Comparison of ENCODE assay signal across 30 cellular contexts in the genomic region with DNA sequence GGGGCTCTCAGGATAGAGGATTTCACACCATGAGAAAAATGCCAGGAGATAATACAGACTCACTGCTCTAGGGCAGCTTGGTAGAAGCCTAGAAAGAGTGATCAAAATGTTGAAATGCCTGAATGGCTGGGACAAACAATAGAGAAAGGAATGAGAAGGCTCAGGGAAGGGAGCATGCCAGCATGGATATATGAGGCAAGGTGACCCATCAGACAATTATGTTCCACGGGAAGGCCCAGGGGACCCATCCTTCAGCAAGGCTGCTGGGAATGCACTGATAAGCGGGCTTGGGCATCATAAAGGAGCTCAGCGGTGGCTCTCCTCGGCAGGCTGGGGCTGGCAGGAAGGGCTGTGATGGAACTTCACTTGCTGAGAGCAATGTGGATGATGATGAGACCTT. TPM values are rescaled to one million over a fixed set of nuclear protein-coding genes. Genes with fewer than 3 reads are reported as not detected.
"Had no signal": no experiment of that assay in that cellular context is flagged by ENCODE, and none has a peak within 500 bp of the region (broad histone marks: within the 10 kb centered on the region; RNA-seq: fewer than 3 reads in every experiment).

No MANE protein-coding gene starts in this region.

- ATAC-seq: Panc1, Right ventricle myocardium inferior had no signal

- H3K27ac ChIP-seq: adrenal gland, SK-N-MC, VCaP had no signal

- H3K9me3 ChIP-seq: adrenal gland had no signal

- H3K27me3 Mint-ChIP-seq: activated CD4-positive, alpha-beta memory T cell treated with anti-CD3 and anti-CD28 coated beads for 36 hours; activated CD4-positive, alpha-beta T cell treated with anti-CD3 and anti-CD28 coated beads, Interleukin-2, amount 10 ng/mL, durations not matched to agents 7 days and 5 days; activated naive CD4-positive, alpha-beta T cell treated with anti-CD3 and anti-CD28 coated beads, Interleukin-2, amount 10 ng/mL, durations not matched to agents 7 days and 5 days; activated naive CD8-positive, alpha-beta T cell treated with anti-CD3 and anti-CD28 coated beads, Interleukin-2, amount 10 ng/mL, durations not matched to agents 7 days and 5 days had no signal

- H3K27me3 ChIP-seq: adrenal gland had no signal

- DNase-seq: activated CD4-positive, alpha-beta memory T cell treated with anti-CD3 and anti-CD28 coated beads for 36 hours; activated CD4-positive, alpha-beta T cell treated with anti-CD3 and anti-CD28 coated beads, Interleukin-2, amount 10 ng/mL, durations not matched to agents 7 days and 5 days; activated CD4-positive, CD25-positive, alpha-beta regulatory T cell; activated CD8-positive, alpha-beta memory T cell treated with anti-CD3 and anti-CD28 coated beads for 24 hours; activated gamma-delta T cell treated with Interleukin-2 at 50 U/mL for 16 hours; activated naive CD4-positive, alpha-beta T cell treated with anti-CD3 and anti-CD28 coated beads, Interleukin-2, amount 10 ng/mL, durations not matched to agents 7 days and 5 days; activated naive CD8-positive, alpha-beta T cell treated with anti-CD3 and anti-CD28 coated beads, Interleukin-2, amount 10 ng/mL, durations not matched to agents 7 days and 5 days; activated T-cell treated with anti-CD3 and anti-CD28 coated beads, Interleukin-2, amount 50 U/mL, for 48 hours; adrenal gland; anterior cingulate cortex; caudate nucleus; KG1; MM.1S; NCI-H1105; NCI-H1436; NCI-H1694 treated with DMSO at 0.1 percent for 48 hours; NCI-H2029 treated with DMSO at 0.1 percent for 48 hours; NCI-H345; NCI-H510A; NCI-H526 treated with DMSO at 0.1 percent for 48 hours; NK-92 treated with Interleukin-12 subunit alpha and Interleukin-12 subunit beta, amount 100 ng/mL, for 24 hours; OCI-M1; RPMI8226; T-helper 1 cell had no signal

- H3K27ac Mint-ChIP-seq: activated CD4-positive, alpha-beta memory T cell treated with anti-CD3 and anti-CD28 coated beads for 36 hours; activated CD4-positive, alpha-beta T cell treated with anti-CD3 and anti-CD28 coated beads, Interleukin-2, amount 10 ng/mL, durations not matched to agents 7 days and 5 days; activated naive CD4-positive, alpha-beta T cell treated with anti-CD3 and anti-CD28 coated beads, Interleukin-2, amount 10 ng/mL, durations not matched to agents 7 days and 5 days; activated naive CD8-positive, alpha-beta T cell treated with anti-CD3 and anti-CD28 coated beads, Interleukin-2, amount 10 ng/mL, durations not matched to agents 7 days and 5 days; activated T-helper 2 cell treated with anti-CD3 and anti-CD28 coated beads, Interferon-gamma antibody, Interleukin-2, Interleukin-4, amounts not matched to agents 10 μg/mL and 5 μg/mL and 100 μg/mL, durations not matched to agents 14 hours and 24 hours and 36 hours had no signal

- H3K4me3 ChIP-seq: adrenal gland, SK-N-MC had no signal

- H3K4me3 Mint-ChIP-seq: activated CD4-positive, alpha-beta memory T cell treated with anti-CD3 and anti-CD28 coated beads for 36 hours; activated CD4-positive, alpha-beta T cell treated with anti-CD3 and anti-CD28 coated beads, Interleukin-2, amount 10 ng/mL, durations not matched to agents 7 days and 5 days; activated naive CD4-positive, alpha-beta T cell treated with anti-CD3 and anti-CD28 coated beads, Interleukin-2, amount 10 ng/mL, durations not matched to agents 7 days and 5 days; activated naive CD8-positive, alpha-beta T cell treated with anti-CD3 and anti-CD28 coated beads, Interleukin-2, amount 10 ng/mL, durations not matched to agents 7 days and 5 days had no signal

- H3K9me3 Mint-ChIP-seq: activated CD4-positive, alpha-beta memory T cell treated with anti-CD3 and anti-CD28 coated beads for 36 hours; activated naive CD4-positive, alpha-beta T cell treated with anti-CD3 and anti-CD28 coated beads, Interleukin-2, amount 10 ng/mL, durations not matched to agents 7 days and 5 days; activated naive CD8-positive, alpha-beta T cell treated with anti-CD3 and anti-CD28 coated beads, Interleukin-2, amount 10 ng/mL, durations not matched to agents 7 days and 5 days; activated T-helper 2 cell treated with anti-CD3 and anti-CD28 coated beads, Interferon-gamma antibody, Interleukin-2, Interleukin-4, amounts not matched to agents 10 μg/mL and 5 μg/mL and 100 μg/mL, durations not matched to agents 14 hours and 24 hours and 36 hours had no signal

RNA-seq across cellular contexts. Expression of a gene that starts 38.5 kb away (rescaled TPM):
- total RNA-seq: activated CD4-positive, alpha-beta memory T cell treated with anti-CD3 and anti-CD28 coated beads for 36 hours; activated CD4-positive, alpha-beta T cell treated with anti-CD3 and anti-CD28 coated beads, Interleukin-2, amount 10 ng/mL, durations not matched to agents 7 days and 5 days; activated naive CD8-positive, alpha-beta T cell treated with anti-CD3 and anti-CD28 coated beads, Interleukin-2, amount 10 ng/mL, durations not matched to agents 7 days and 5 days; activated T-helper 2 cell treated with anti-CD3 and anti-CD28 coated beads, Interferon-gamma antibody, Interleukin-2, Interleukin-4, amounts not matched to agents 10 μg/mL and 5 μg/mL and 100 μg/mL, durations not matched to agents 14 hours and 24 hours and 36 hours; adrenal gland; Right ventricle myocardium inferior; T-helper 2 cell treated with Interferon-gamma antibody and Interleukin-4, amounts not matched to agents 100 ng/mL and 5 ng/mL, for 36 hours had no signal
- polyA plus RNA-seq: adrenal gland had no signal
